35 cellular contexts compared by ENCODE assay signal in the genomic region with DNA sequence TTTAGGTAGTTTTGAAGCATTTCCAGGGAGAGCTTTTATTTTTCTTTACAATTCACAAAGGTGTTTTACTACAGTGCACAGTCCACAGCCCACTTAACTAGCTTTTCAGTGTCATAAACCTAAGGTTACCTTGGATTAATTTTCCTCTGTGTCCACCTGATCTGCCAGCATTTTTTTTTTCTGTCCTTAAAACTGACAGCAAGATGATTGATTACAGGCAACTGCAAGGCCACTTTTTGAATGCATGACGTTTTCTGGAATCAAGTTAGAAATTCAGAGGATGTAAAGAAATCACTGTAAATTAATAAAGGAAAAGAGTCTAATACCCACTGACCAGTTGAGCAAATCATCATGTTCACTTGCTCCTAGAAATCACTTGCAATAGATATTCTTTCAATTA.
DNase-seq lines count a peak whose midpoint lies in the region; TF ChIP-seq lines count a peak whose summit lies in the region.
"Had no signal": no experiment of that assay in that cellular context is flagged by ENCODE, and none has a peak within 500 bp of the region (broad histone marks: within the 10 kb centered on the region; RNA-seq: fewer than 3 reads in every experiment).

No MANE protein-coding gene starts in this region.

- no peaks in the 10 kb centered on the region for H3K27me3 Mint-ChIP-seq in nephron (ENCODE audit: low read depth)
- H3K27me3 Mint-ChIP-seq: B cell; CD4-positive, alpha-beta memory T cell; CD4-positive, alpha-beta T cell; CD4-positive, CD25-positive, alpha-beta regulatory T cell; CD8-positive, alpha-beta memory T cell had no signal

- H3K9me3 Mint-ChIP-seq in nephron: peaks cover 7% of the 10 kb centered on the region
- H3K9me3 Mint-ChIP-seq: CD4-positive, alpha-beta T cell; CD8-positive, alpha-beta T cell had no signal

- H3K9me3 ChIP-seq in HAP-1: no peaks in the 10 kb centered on the region
- H3K9me3 ChIP-seq: A549; BE2C; BLaER1; BLaER1 treated with 17β-estradiol and CSF1 and Interleukin-3, amounts not matched to agents 10 nM and 100 nM; Caco-2 had no signal

- no peak for TF ChIP-seq CTCF in nephron (IDR thresholded peaks at IDR 0.05; ENCODE audit: unreplicated experiment in 3 of 3)

- H3K36me3 Mint-ChIP-seq in nephron (ENCODE audit: low read depth): no peaks in the 10 kb centered on the region
- H3K36me3 Mint-ChIP-seq: CD14-positive monocyte; CD4-positive, alpha-beta memory T cell; CD4-positive, CD25-positive, alpha-beta regulatory T cell; CD8-positive, alpha-beta memory T cell; CD8-positive, alpha-beta T cell had no signal

- CTCF ChIA-PET in HEK293T (lab: Yijun Ruan, JAX): no interaction called here

- no peaks in the 10 kb centered on the region for H3K27me3 ChIP-seq in HAP-1 (ENCODE audit: low read depth)
- H3K27me3 ChIP-seq: BE2C; BLaER1; BLaER1 treated with 17β-estradiol and CSF1 and Interleukin-3, amounts not matched to agents 10 nM and 100 nM had no signal

- POLR2A ChIA-PET in HEK293T (lab: Yijun Ruan, JAX): no interaction called here

- H3K27ac Mint-ChIP-seq in nephron: peak overlapping the region in 2 of 3 experiments; percentile 29 to 32
- H3K27ac Mint-ChIP-seq: B cell; CD14-positive monocyte; CD4-positive, alpha-beta memory T cell; CD4-positive, alpha-beta T cell; CD4-positive, CD25-positive, alpha-beta regulatory T cell; CD8-positive, alpha-beta memory T cell; CD8-positive, alpha-beta T cell had no signal

- no peak overlapping the region for H3K27ac ChIP-seq in substantia nigra (ENCODE audit: low read depth, low read length, poor library complexity, severe bottlenecking)
- H3K27ac ChIP-seq: 22Rv1; A549; BLaER1; BLaER1 treated with 17β-estradiol and CSF1 and Interleukin-3, amounts not matched to agents 10 nM and 100 nM; C4-2B had no signal

- H3K4me3 ChIP-seq in HAP-1: no peak overlapping the region
- H3K4me3 ChIP-seq: A549; BLaER1; BLaER1 treated with 17β-estradiol and CSF1 and Interleukin-3, amounts not matched to agents 10 nM and 100 nM had no signal

- no peak overlapping the region for H3K4me3 Mint-ChIP-seq in nephron
- H3K4me3 Mint-ChIP-seq: B cell; CD14-positive monocyte; CD4-positive, alpha-beta T cell; CD4-positive, CD25-positive, alpha-beta regulatory T cell; CD8-positive, alpha-beta memory T cell; CD8-positive, alpha-beta T cell had no signal

- H3K36me3 ChIP-seq in HAP-1 (replicated peaks): no peaks in the 10 kb centered on the region
- H3K36me3 ChIP-seq: BE2C; BLaER1; BLaER1 treated with 17β-estradiol and CSF1 and Interleukin-3, amounts not matched to agents 10 nM and 100 nM had no signal

- in situ Hi-C loops in HAP-1 (cut with MboI; ENCODE audit: low sequenced_read_pairs): no loop called here

- H3K4me1 ChIP-seq in HAP-1: no peaks in the 10 kb centered on the region
- H3K4me1 ChIP-seq: A549; BE2C; BLaER1; BLaER1 treated with 17β-estradiol and CSF1 and Interleukin-3, amounts not matched to agents 10 nM and 100 nM; Caco-2 had no signal

- DNase-seq in HEK293T (ENCODE audit: extremely low spot score) (no peak), left kidney (ENCODE audit: low read depth, low spot score) (peak; percentile 65), myocyte (ENCODE audit: low read depth) (peak; percentile 11), substantia nigra (lab: John Stamatoyannopoulos, UW) (no peak), NOMO-1 (lab: John Stamatoyannopoulos, UW; ENCODE audit: unreplicated experiment in 2 of 2) (no peak), NCI-H2171 treated with DMSO at 0.1 percent for 48 hours (lab: John Stamatoyannopoulos, UW) (no peak), HAP-1 (ENCODE audit: low spot score in 2 of 2) (no peak)
- DNase-seq: 8988T; ACHN; AML-193; BE2C; C1 segment of cervical spinal cord; Caco-2; Calu3; CD4-positive, alpha-beta memory T cell; CD4-positive, alpha-beta T cell; CD4-positive, CD25-positive, alpha-beta regulatory T cell; CD8-positive, alpha-beta memory T cell; CD8-positive, alpha-beta T cell; COR-L47; DMS 273 treated with DMSO at 0.1 percent for 48 hours; DMS153; DMS53; DMS79; DMS79 treated with DMSO at 0.1 percent for 48 hours; DND-41; EL had no signal

- H3K4me1 Mint-ChIP-seq in nephron: no peaks in the 10 kb centered on the region
- H3K4me1 Mint-ChIP-seq: B cell; CD14-positive monocyte; CD4-positive, alpha-beta memory T cell; CD4-positive, CD25-positive, alpha-beta regulatory T cell; CD8-positive, alpha-beta memory T cell had no signal

TF ChIP-seq in HEK293T, 16 proteins besides CTCF, POLR2A, EP300 and RAD21:
- no peak for TF ChIP-seq LEF1 (IDR thresholded peaks at IDR 0.05; ENCODE audit: borderline replicate concordance)
- TF ChIP-seq, protein P1, sequence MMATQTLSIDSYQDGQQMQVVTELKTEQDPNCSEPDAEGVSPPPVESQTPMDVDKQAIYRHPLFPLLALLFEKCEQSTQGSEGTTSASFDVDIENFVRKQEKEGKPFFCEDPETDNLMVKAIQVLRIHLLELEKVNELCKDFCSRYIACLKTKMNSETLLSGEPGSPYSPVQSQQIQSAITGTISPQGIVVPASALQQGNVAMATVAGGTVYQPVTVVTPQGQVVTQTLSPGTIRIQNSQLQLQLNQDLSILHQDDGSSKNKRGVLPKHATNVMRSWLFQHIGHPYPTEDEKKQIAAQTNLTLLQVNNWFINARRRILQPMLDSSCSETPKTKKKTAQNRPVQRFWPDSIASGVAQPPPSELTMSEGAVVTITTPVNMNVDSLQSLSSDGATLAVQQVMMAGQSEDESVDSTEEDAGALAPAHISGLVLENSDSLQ (IDR thresholded peaks at IDR 0.05): peak; percentile 51; the same call in 1 of the 2 replicates

Comparison
In these comparisons a context has a peak if more than half of its experiments do, and no peak if none do; other contexts are left out.
1. DNase-seq: peak in left kidney (single experiment) and myocyte (single experiment); none in HEK293T (single experiment), substantia nigra (0 of 49), NOMO-1 (0 of 2), NCI-H2171 treated with DMSO at 0.1 percent for 48 hours (single experiment) and HAP-1 (0 of 2).